ENCODE assay signal across 26 cellular contexts in the genomic region with DNA sequence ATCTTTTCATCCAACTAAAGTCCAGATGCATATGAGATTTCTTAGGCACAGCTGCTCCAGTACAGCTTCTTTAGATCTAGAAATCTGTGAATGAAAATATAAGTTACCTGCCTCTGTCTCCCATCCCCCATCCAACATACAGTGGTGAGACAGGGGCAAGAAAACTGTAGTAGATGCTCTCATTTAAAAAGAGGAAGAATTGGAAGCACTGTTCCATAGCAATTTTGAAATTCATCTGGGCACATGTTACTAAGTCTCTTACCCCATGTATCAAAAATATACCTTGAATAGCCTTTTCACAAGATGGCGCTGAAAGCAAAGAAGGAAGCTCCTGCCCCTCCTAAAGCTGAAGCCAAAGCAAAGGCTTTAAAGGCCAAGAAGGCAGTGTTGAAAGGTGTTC.
"Had no signal": no experiment of that assay in that cellular context is flagged by ENCODE, and none has a peak within 500 bp of the region (broad histone marks: within the 10 kb centered on the region; RNA-seq: fewer than 3 reads in every experiment).

No MANE protein-coding gene starts in this region.

- H3K27me3 ChIP-seq: dorsolateral prefrontal cortex, esophagus squamous epithelium, gastrocnemius medialis, heart right ventricle, left lung had no signal

- H3K4me1 ChIP-seq: esophagus squamous epithelium, left lung, lower lobe of right lung had no signal

- H3K9me3 ChIP-seq: gastrocnemius medialis, lower lobe of right lung had no signal

- H3K36me3 ChIP-seq: lower lobe of right lung had no signal

- H3K27ac ChIP-seq: coronary artery, dorsolateral prefrontal cortex, epithelial cell of prostate, esophagus squamous epithelium, gastrocnemius medialis, heart right ventricle, left lung, lower lobe of right lung had no signal

- H3K4me3 ChIP-seq: coronary artery, dorsolateral prefrontal cortex, esophagus squamous epithelium, gastrocnemius medialis, heart right ventricle, left lung, lower lobe of right lung, mucosa of descending colon had no signal

- DNase-seq: dermis blood vessel endothelial cell; dorsolateral prefrontal cortex; effector CD4-positive, alpha-beta T cell; effector memory CD4-positive, alpha-beta T cell; erythroblast; esophagus squamous epithelium; foreskin fibroblast; foreskin melanocyte; gastrocnemius medialis; glutamatergic neuron; head of caudate nucleus; heart right ventricle; hippocampal formation; left cardiac atrium; left lung; left ventricle myocardium superior; lower lobe of right lung; mesenchymal stem cell; mucosa of descending colon; naive B cell had no signal

- FAIRE-seq: colon, islet of Langerhans, keratinocyte had no signal

- ATAC-seq: esophagus mucosa, gastrocnemius medialis, heart right ventricle, left cardiac atrium, left lung, left ventricle myocardium superior, lower lobe of right lung, mucosa of descending colon had no signal
